In the genomic region with DNA sequence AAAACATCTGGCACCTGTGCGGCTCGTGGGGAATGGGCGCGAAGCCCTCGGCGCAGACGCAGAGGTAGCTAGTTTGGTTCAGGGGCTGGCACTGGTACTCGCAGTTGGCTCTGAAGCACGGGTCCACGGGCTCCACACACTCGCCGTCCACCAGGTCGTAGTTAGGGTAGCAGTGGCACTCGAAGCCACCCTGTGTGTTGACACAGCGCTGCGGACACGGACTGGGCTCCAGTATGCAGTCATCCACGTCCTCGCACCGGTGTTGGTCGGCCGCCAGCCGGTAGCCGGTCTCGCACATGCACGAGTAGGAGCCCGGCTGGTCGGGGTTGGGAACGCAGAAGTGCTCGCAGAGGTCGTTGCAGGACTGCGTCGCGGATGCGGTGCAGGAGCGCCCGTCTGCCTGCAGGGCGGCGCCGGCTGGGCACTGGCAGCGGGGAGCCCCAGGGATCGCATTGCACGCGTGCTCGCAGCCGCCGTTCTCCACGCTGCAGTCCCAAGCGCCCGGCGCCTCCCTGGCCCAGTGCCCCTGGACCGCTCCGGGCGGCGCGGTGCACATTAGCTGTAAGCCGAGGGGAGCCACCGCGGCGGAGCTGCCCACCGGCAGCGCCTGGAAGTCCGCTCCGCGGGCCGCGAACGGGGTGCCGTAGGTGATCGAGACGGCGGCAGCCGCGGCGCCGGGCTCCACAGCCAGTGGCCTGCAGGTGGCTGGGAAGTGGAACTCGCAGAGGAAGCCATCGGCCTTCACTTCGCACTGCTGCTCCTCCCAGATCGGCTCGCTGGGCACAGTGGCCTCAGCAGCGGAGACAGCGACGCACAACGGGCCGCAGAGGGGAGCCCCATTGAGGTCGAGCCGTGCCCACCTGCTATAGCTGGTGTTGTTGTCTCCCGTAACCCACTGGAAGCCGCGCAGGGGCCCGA, we compare ENCODE assay signal across 8 cellular contexts. TPM values are rescaled to one million over a fixed set of nuclear protein-coding genes. Genes with fewer than 3 reads are reported as not detected.
DNase-seq lines count a peak whose midpoint lies in the region; ATAC-seq and TF ChIP-seq lines count a peak whose summit lies in the region.

No MANE protein-coding gene starts in this region.

- peak overlapping the region; percentile 91 for H2AFZ ChIP-seq in PC-3 (ENCODE audit: low read length)

- H3K27ac ChIP-seq in PC-3 (ENCODE audit: low read length) (no peak overlapping the region), endodermal cell (ENCODE audit: low read depth, low read length) (no peak overlapping the region)

- no peaks in the 10 kb centered on the region for H3K79me2 ChIP-seq in PC-3 (ENCODE audit: low read length)

- H3K4me2 ChIP-seq in PC-3 (ENCODE audit: low read length): peak overlapping the region; percentile 96

- no TSS peak for BruUV-seq in PC-3 (replicated peaks; lab: Mats Ljungman, UMichigan)

- POLR2A ChIA-PET in PC-3 (lab: Charles Lee; ENCODE audit: unreplicated experiment): no interaction called here

- peaks cover 16% of the 10 kb centered on the region for H3K4me1 ChIP-seq in PC-3 (ENCODE audit: insufficient read depth, low read length)
- peaks cover under 1% of the 10 kb centered on the region for H3K4me1 ChIP-seq in endodermal cell (ENCODE audit: control insufficient read depth, insufficient read depth, low read length)

- no peaks in the 10 kb centered on the region for H3K9me3 ChIP-seq in PC-3 (ENCODE audit: low read length)
- no peaks in the 10 kb centered on the region for H3K9me3 ChIP-seq in endodermal cell (ENCODE audit: control insufficient read depth, low read length)

- CTCF ChIA-PET in PC-3 (lab: Charles Lee): no interaction called here

- peaks cover 83% of the 10 kb centered on the region for H3K27me3 Mint-ChIP-seq in activated T-cell treated with anti-CD3 and anti-CD28 coated beads, Interleukin-2, amount 50 U/mL, for 24 hours
- peaks cover 71% of the 10 kb centered on the region for H3K27me3 Mint-ChIP-seq in endodermal cell (ENCODE audit: insufficient read depth)

- DNase-seq in activated T-cell treated with anti-CD3 and anti-CD28 coated beads, Interleukin-2, amount 50 U/mL, for 24 hours: peak; percentile 42
- DNase-seq in activated T-cell treated with anti-CD3 and anti-CD28 coated beads, Interleukin-2, amount 50 U/mL, for 1 hour: no peak
- peak; percentile 55 for DNase-seq in PC-3
- peak; percentile 90 for DNase-seq in endodermal cell
- DNase-seq in mesenteric fat pad (ENCODE audit: low spot score): peak; percentile 93
- DNase-seq in ureter (ENCODE audit: low spot score): peak; percentile 69

- TF ChIP-seq CTCF in PC-3 (conservative IDR thresholded peaks at IDR 0.05; ENCODE audit: low read depth, low read length) (peak; percentile 60), endodermal cell (conservative IDR thresholded peaks at IDR 0.05) (peak; percentile 82)

- peaks cover 2% of the 10 kb centered on the region for H3K4me1 Mint-ChIP-seq in activated T-cell treated with anti-CD3 and anti-CD28 coated beads, Interleukin-2, amount 50 U/mL, for 24 hours (ENCODE audit: low read depth)
- peaks cover 43% of the 10 kb centered on the region for H3K4me1 Mint-ChIP-seq in endodermal cell

- WGBS in endodermal cell (ENCODE audit: insufficient coverage in 1 of 2, insufficient read length in 1 of 2), 2 experiments: 13 to 16% methylated on average over 49 to 92 of the region's 92 CpGs

- ATAC-seq in PC-3 (peak; percentile 34), GM21576 (IDR thresholded peaks at IDR 0.05; ENCODE audit: unreplicated experiment) (no peak), HG02884 (IDR thresholded peaks at IDR 0.05; ENCODE audit: unreplicated experiment) (no peak)

- peak overlapping the region; percentile 73 for H3K4me3 ChIP-seq in PC-3 (ENCODE audit: low read length)
- H3K4me3 ChIP-seq in endodermal cell (ENCODE audit: low read length): peak overlapping the region; percentile 84

- H3K4me3 Mint-ChIP-seq in activated T-cell treated with anti-CD3 and anti-CD28 coated beads, Interleukin-2, amount 50 U/mL, for 24 hours: no peak overlapping the region
- peak overlapping the region; percentile 77 for H3K4me3 Mint-ChIP-seq in endodermal cell

- no peaks in the 10 kb centered on the region; the same call in 1 of the 2 replicates for H3K27me3 ChIP-seq in PC-3 (ENCODE audit: low read length)
- H3K27me3 ChIP-seq in endodermal cell (ENCODE audit: control insufficient read depth, insufficient read depth, low read length, poor library complexity, severe bottlenecking): peaks cover 46% of the 10 kb centered on the region

- no peaks in the 10 kb centered on the region for H3K36me3 Mint-ChIP-seq in activated T-cell treated with anti-CD3 and anti-CD28 coated beads, Interleukin-2, amount 50 U/mL, for 24 hours (ENCODE audit: low read depth)
- no peaks in the 10 kb centered on the region for H3K36me3 Mint-ChIP-seq in endodermal cell (ENCODE audit: low read depth)

- H3K27ac Mint-ChIP-seq in activated T-cell treated with anti-CD3 and anti-CD28 coated beads, Interleukin-2, amount 50 U/mL, for 24 hours: no peak overlapping the region
- no peak overlapping the region for H3K27ac Mint-ChIP-seq in endodermal cell

- no peaks in the 10 kb centered on the region for H3F3A ChIP-seq in PC-3 (ENCODE audit: low read length, unreplicated experiment)

- H3K9me2 ChIP-seq in PC-3 (replicated peaks; ENCODE audit: low read length): no peaks in the 10 kb centered on the region

- H3K36me3 ChIP-seq in PC-3 (ENCODE audit: low read depth, low read length) (no peaks in the 10 kb centered on the region), endodermal cell (ENCODE audit: control insufficient read depth, insufficient read depth, low read length) (no peaks in the 10 kb centered on the region)

- H3K9me3 Mint-ChIP-seq in activated T-cell treated with anti-CD3 and anti-CD28 coated beads, Interleukin-2, amount 50 U/mL, for 24 hours: no peaks in the 10 kb centered on the region
- H3K9me3 Mint-ChIP-seq in endodermal cell: no peaks in the 10 kb centered on the region

- H4K20me1 ChIP-seq in PC-3 (ENCODE audit: low read length): no peaks in the 10 kb centered on the region

- H3K9ac ChIP-seq in PC-3 (ENCODE audit: low read length) (no peak overlapping the region), endodermal cell (ENCODE audit: extremely low read depth, low read length, poor library complexity, severe bottlenecking) (no peak overlapping the region)

- intact Hi-C loops in PC-3 (cut with micrococcal nuclease): no loop called here

RNA-seq across cellular contexts. Expression of gene THBD, which starts 0.9 kb away (rescaled TPM):
- total RNA-seq in PC-3 (2014; rRNA removed) (3.1 and 4.5 TPM in 2 replicates), endodermal cell (1 to 10 TPM; 1.2 to 2.0 TPM), mesenteric fat pad (49.6 TPM), ureter (35.4 TPM)
- 0.68 TPM for polyA plus RNA-seq in endodermal cell (2013, experiment 1 of 2)
- polyA plus RNA-seq in endodermal cell (2013, experiment 2 of 2): 0.75 TPM

RNA-seq across cellular contexts. Expression of gene SSTR4, which starts 13.4 kb away (rescaled TPM):
- total RNA-seq in PC-3 (2014; rRNA removed) (not detected in 2 replicates), endodermal cell (under 1 TPM in 1 of 2 donors, not detected in 1; 0.40 TPM), mesenteric fat pad (not detected), ureter (not detected)
- polyA plus RNA-seq in endodermal cell (2013, experiment 1 of 2): not detected
- polyA plus RNA-seq in endodermal cell (2013, experiment 2 of 2): not detected

RNA-seq across cellular contexts. Expression of gene CD93, which starts 37.6 kb away (rescaled TPM):
- total RNA-seq in PC-3 (2014; rRNA removed): not detected in 2 replicates
- under 1 TPM in 1 of 2 donors, not detected in 1; 0.04 TPM for total RNA-seq in endodermal cell
- polyA plus RNA-seq in endodermal cell (2013, experiment 1 of 2): 0.07 TPM
- 0.04 TPM for polyA plus RNA-seq in endodermal cell (2013, experiment 2 of 2)
- 105 TPM for total RNA-seq in mesenteric fat pad
- total RNA-seq in ureter: 53.7 TPM

Comparison
In these comparisons a context has a peak if more than half of its experiments do, and no peak if none do; other contexts are left out.
1. RNA of gene CD93, which starts 37.6 kb away (total RNA-seq): 105 TPM in mesenteric fat pad (single experiment) and 53.7 TPM in ureter (single experiment); 0.04 TPM in endodermal cell and not detected in PC-3; every median in the first group is over 10 times any median in the second.